ENCODE assay signal across 9 cellular contexts in genomic region chr16:11913425-11914079, GRCh38. TPM values are rescaled to one million over a fixed set of nuclear protein-coding genes. Genes with fewer than 3 reads are reported as not detected.
DNase-seq lines count a peak whose midpoint lies in the region; ATAC-seq and TF ChIP-seq lines count a peak whose summit lies in the region.
"Had no signal": no experiment of that assay in that cellular context is flagged by ENCODE, and none has a peak within 500 bp of the region (broad histone marks: within the 10 kb centered on the region; RNA-seq: fewer than 3 reads in every experiment).

No MANE protein-coding gene starts in this region.

- WGBS in smooth muscle cell (ENCODE audit: low lambda C conversion rate), result 52% methylated on average over 12 of the region's 12 CpGs

- peak overlapping the region; percentile 44 for H3K27ac Mint-ChIP-seq in WTC11

- H3K4me3 Mint-ChIP-seq in WTC11, result peak overlapping the region; percentile 94

- H3K27me3 ChIP-seq in smooth muscle cell (ENCODE audit: low read depth), result no peaks in the 10 kb centered on the region
- H3K27me3 ChIP-seq: foreskin keratinocyte had no signal

- H3K79me2 ChIP-seq in smooth muscle cell (ENCODE audit: low read depth), result peaks cover 64% of the 10 kb centered on the region

- peaks cover 5% of the 10 kb centered on the region for H3F3A ChIP-seq in smooth muscle cell (ENCODE audit: low read depth)

- no peak overlapping the region for H3K9ac ChIP-seq in smooth muscle cell (ENCODE audit: low read depth)

- no peak for TF ChIP-seq CTCF in WTC11 (IDR thresholded peaks at IDR 0.05)
- TF ChIP-seq CTCF in fibroblast of villous mesenchyme (IDR thresholded peaks at IDR 0.05; ENCODE audit: insufficient read depth, low read depth, low read length), result no peak
- TF ChIP-seq CTCF in smooth muscle cell (IDR thresholded peaks at IDR 0.05; ENCODE audit: borderline replicate concordance, insufficient read depth, poor library complexity, severe bottlenecking), result no peak

- H3K36me3 Mint-ChIP-seq in WTC11, result peaks cover 2% of the 10 kb centered on the region; the same call in 1 of the 2 replicates

- peak overlapping the region; percentile 98 for H3K4me2 ChIP-seq in smooth muscle cell

- POLR2A ChIA-PET in WTC11 (lab: Charles Lee), result no interaction called here

- CTCF ChIA-PET in WTC11 (lab: Charles Lee), result interaction anchor here (1.0 kb wide), 1 partner anchor 154 kb away, joined by 4 read pairs; no protein-coding TSS in a partner anchor

- DNase-seq in activated CD8-positive, alpha-beta memory T cell treated with anti-CD3 and anti-CD28 coated beads, Interleukin-2, amount 50 U/mL, for 1 hour (ENCODE audit: extremely low read depth), result peak; percentile 17
- DNase-seq in activated CD8-positive, alpha-beta memory T cell treated with anti-CD3 and anti-CD28 coated beads, Interleukin-2, amount 50 U/mL, for 48 hours, result no peak
- DNase-seq in WTC11 (ENCODE audit: low spot score) (no peak), fibroblast of villous mesenchyme (ENCODE audit: low read depth) (peak; percentile 49), smooth muscle cell (lab: John Stamatoyannopoulos, UW; ENCODE audit: unreplicated experiment) (no peak), DMS79 (lab: John Stamatoyannopoulos, UW) (no peak), NCI-H345 treated with DMSO at 0.1 percent for 48 hours (lab: John Stamatoyannopoulos, UW; ENCODE audit: unreplicated experiment) (no peak)

- H3K9me3 Mint-ChIP-seq in WTC11, result no peaks in the 10 kb centered on the region

- peaks cover 40% of the 10 kb centered on the region for H3K4me1 Mint-ChIP-seq in WTC11

- no peaks in the 10 kb centered on the region for H3K36me3 ChIP-seq in smooth muscle cell (ENCODE audit: low read depth)

- H3K4me1 ChIP-seq in smooth muscle cell (ENCODE audit: low read depth), result peaks cover 22% of the 10 kb centered on the region

- H3K4me3 ChIP-seq in fibroblast of villous mesenchyme (ENCODE audit: low read depth, low read length), result peak overlapping the region; percentile 94
- peak overlapping the region; percentile 67 for H3K4me3 ChIP-seq in smooth muscle cell

- no peaks in the 10 kb centered on the region; the same call in 1 of the 2 replicates for H3K27me3 Mint-ChIP-seq in WTC11 (ENCODE audit: low read depth)

- H3K27ac ChIP-seq in smooth muscle cell (ENCODE audit: low read depth), result peak overlapping the region; percentile 86

- no peak overlapping the region for H2AFZ ChIP-seq in smooth muscle cell (ENCODE audit: low read depth)

- peaks cover 62% of the 10 kb centered on the region for H4K20me1 ChIP-seq in smooth muscle cell (ENCODE audit: low read depth)

- H3K9me3 ChIP-seq in smooth muscle cell (replicated peaks; ENCODE audit: low read depth), result no peaks in the 10 kb centered on the region

- no peak for ATAC-seq in WTC11
- no peak for ATAC-seq in GM18867 (IDR thresholded peaks at IDR 0.05; ENCODE audit: unreplicated experiment)
- ATAC-seq: foreskin keratinocyte had no signal

TF ChIP-seq in WTC11, 78 proteins besides CTCF, POLR2A, EP300 and RAD21:
- TF ChIP-seq ZSCAN18 (CRISPR knock-in tag; IDR thresholded peaks at IDR 0.05), result no peak
- no peak for TF ChIP-seq CREB1 (CRISPR knock-in tag; IDR thresholded peaks at IDR 0.05)
- no peak for TF ChIP-seq E2F5 (CRISPR knock-in tag; IDR thresholded peaks at IDR 0.05)
- no peak for TF ChIP-seq USF1 (CRISPR knock-in tag; IDR thresholded peaks at IDR 0.05)
- no peak for TF ChIP-seq ATF3 (CRISPR knock-in tag; conservative IDR thresholded peaks at IDR 0.05)
- TF ChIP-seq SMAD4 (CRISPR knock-in tag; IDR thresholded peaks at IDR 0.05), result no peak
- TF ChIP-seq ZNF396 (CRISPR knock-in tag; IDR thresholded peaks at IDR 0.05; ENCODE audit: borderline replicate concordance), result no peak

RNA-seq across cellular contexts. Expression of gene GSPT1, which starts 2.2 kb away (rescaled TPM):
- 154 to 190 TPM (median 159 TPM) in 3 replicates for total RNA-seq in WTC11 (2021)
- total RNA-seq in fibroblast of villous mesenchyme, result 104 and 170 TPM in 2 replicates
- total RNA-seq in smooth muscle cell, result 65.3 and 85.4 TPM in 2 replicates
- polyA plus RNA-seq in smooth muscle cell, result 79.1 and 84.1 TPM in 2 replicates

RNA-seq across cellular contexts. Expression of gene NPIPB2, which starts 28.3 kb away (rescaled TPM):
- total RNA-seq in WTC11 (2021), result 14.4 to 24.7 TPM (median 15.1 TPM) in 3 replicates
- total RNA-seq in fibroblast of villous mesenchyme, result 2.2 and 2.3 TPM in 2 replicates
- total RNA-seq in smooth muscle cell, result 10.6 and 12.2 TPM in 2 replicates
- 3.8 and 8.4 TPM in 2 replicates for polyA plus RNA-seq in smooth muscle cell

RNA-seq across cellular contexts. Expression of gene TNFRSF17, which starts 51.5 kb away (rescaled TPM):
- total RNA-seq in WTC11 (2021), result 0.18 TPM in 1 of 3 replicates, not detected in the others
- total RNA-seq in fibroblast of villous mesenchyme, result not detected in 2 replicates
- total RNA-seq in smooth muscle cell, result not detected in 2 replicates
- polyA plus RNA-seq in smooth muscle cell, result not detected in 2 replicates
- total RNA-seq: foreskin keratinocyte had no signal
- polyA plus RNA-seq: foreskin keratinocyte had no signal

Comparison
In these comparisons a context has a peak if more than half of its experiments do, and no peak if none do; other contexts are left out.
1. DNase-seq: peak in activated CD8-positive, alpha-beta memory T cell treated with anti-CD3 and anti-CD28 coated beads, Interleukin-2, amount 50 U/mL, for 1 hour (single experiment) and fibroblast of villous mesenchyme (single experiment); none in activated CD8-positive, alpha-beta memory T cell treated with anti-CD3 and anti-CD28 coated beads, Interleukin-2, amount 50 U/mL, for 48 hours (single experiment), WTC11 (single experiment), smooth muscle cell (single experiment), DMS79 (single experiment) and NCI-H345 treated with DMSO at 0.1 percent for 48 hours (single experiment).